Comparison of ENCODE assay signal across 15 cellular contexts in the genomic region with DNA sequence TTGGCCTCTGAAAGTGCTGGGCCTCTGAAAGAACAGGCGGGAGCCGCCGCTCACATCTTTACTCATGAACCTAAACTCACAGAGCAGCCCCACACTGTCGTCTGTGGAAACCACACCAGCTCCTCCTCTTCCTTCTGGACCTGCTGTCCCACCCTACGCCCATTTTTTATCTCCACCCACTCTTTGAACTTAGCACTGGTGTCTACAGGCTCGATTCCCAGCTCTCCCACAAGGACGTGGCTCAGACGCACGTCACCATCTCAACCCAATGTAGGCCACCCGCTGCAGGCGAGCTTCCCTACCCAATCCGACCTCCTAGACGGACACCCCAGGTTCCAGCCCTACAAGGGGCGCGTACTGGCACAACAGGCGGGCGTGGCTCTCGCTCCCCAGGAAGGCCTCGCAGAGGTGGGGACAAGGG.
A peak's percentile ranks its signal among the peaks of the same experiment; 100 is the strongest.
DNase-seq lines count a peak whose midpoint lies in the region; ATAC-seq and TF ChIP-seq lines count a peak whose summit lies in the region.
"Had no signal": no experiment of that assay in that cellular context is flagged by ENCODE, and none has a peak within 500 bp of the region (broad histone marks: within the 10 kb centered on the region; RNA-seq: fewer than 3 reads in every experiment).

No MANE protein-coding gene starts in this region.

- peak overlapping the region; percentile 89 for H3K27ac Mint-ChIP-seq in glutamatergic neuron (ENCODE audit: unreplicated experiment)
- H3K27ac Mint-ChIP-seq: activated CD8-positive, alpha-beta memory T cell treated with anti-CD3 and anti-CD28 coated beads, Interleukin-2, amount 10 ng/mL, durations not matched to agents 7 days and 5 days; activated naive CD8-positive, alpha-beta T cell; naive thymus-derived CD4-positive, alpha-beta T cell had no signal

- no peak for TF ChIP-seq CTCF in RWPE2 (IDR thresholded peaks at IDR 0.05; ENCODE audit: poor library complexity, severe bottlenecking)
- no peak for TF ChIP-seq CTCF in glutamatergic neuron (IDR thresholded peaks at IDR 0.05; ENCODE audit: partially characterized antibody, unreplicated experiment)
- no peak for TF ChIP-seq CTCF in sigmoid colon (IDR thresholded peaks at IDR 0.05)

- DNase-seq in AG20443 (ENCODE audit: low spot score) (peak; percentile 79), RWPE2 (ENCODE audit: low spot score) (no peak), glutamatergic neuron (no peak), sigmoid colon (no peak), GM19238 (ENCODE audit: insufficient read length, low spot score) (no peak), MG63 (no peak), NCI-H2196 (lab: John Stamatoyannopoulos, UW; ENCODE audit: unreplicated experiment) (no peak), COR-L47 (lab: John Stamatoyannopoulos, UW) (no peak)
- DNase-seq: activated CD8-positive, alpha-beta memory T cell treated with anti-CD3 and anti-CD28 coated beads, Interleukin-2, amount 10 ng/mL, durations not matched to agents 7 days and 5 days; DND-41; naive thymus-derived CD4-positive, alpha-beta T cell; NCI-H146; NCI-H748 treated with DMSO at 0.1 percent for 48 hours; SHP77 had no signal

- H3K9me3 Mint-ChIP-seq in glutamatergic neuron (ENCODE audit: unreplicated experiment) = peaks cover 19% of the 10 kb centered on the region
- H3K9me3 Mint-ChIP-seq: naive thymus-derived CD4-positive, alpha-beta T cell had no signal

- peaks cover 17% of the 10 kb centered on the region for H3K27me3 Mint-ChIP-seq in glutamatergic neuron (ENCODE audit: unreplicated experiment)

- TF ChIP-seq POLR2A in sigmoid colon (IDR thresholded peaks at IDR 0.05) = no peak

- H3K4me3 ChIP-seq in RWPE2 (ENCODE audit: severe bottlenecking) (no peak overlapping the region), sigmoid colon (no peak overlapping the region), MG63 (no peak overlapping the region)

- H3K36me3 Mint-ChIP-seq in glutamatergic neuron (ENCODE audit: unreplicated experiment) = peaks cover 20% of the 10 kb centered on the region
- H3K36me3 Mint-ChIP-seq: activated CD8-positive, alpha-beta memory T cell treated with anti-CD3 and anti-CD28 coated beads, Interleukin-2, amount 10 ng/mL, durations not matched to agents 7 days and 5 days; activated naive CD8-positive, alpha-beta T cell; naive thymus-derived CD4-positive, alpha-beta T cell had no signal

- 86% methylated on average over 19 of the region's 19 CpGs for WGBS in sigmoid colon, 2 donors

- peaks cover 29% of the 10 kb centered on the region for H3K4me1 Mint-ChIP-seq in glutamatergic neuron (ENCODE audit: low read depth, unreplicated experiment)
- H3K4me1 Mint-ChIP-seq: activated CD8-positive, alpha-beta memory T cell treated with anti-CD3 and anti-CD28 coated beads, Interleukin-2, amount 10 ng/mL, durations not matched to agents 7 days and 5 days; naive thymus-derived CD4-positive, alpha-beta T cell had no signal

- H3K9me3 ChIP-seq in RWPE2 (ENCODE audit: severe bottlenecking) (no peaks in the 10 kb centered on the region), sigmoid colon (no peaks in the 10 kb centered on the region), MG63 (no peaks in the 10 kb centered on the region)

- peak overlapping the region; percentile 55 for H3K4me3 Mint-ChIP-seq in glutamatergic neuron (ENCODE audit: unreplicated experiment)
- H3K4me3 Mint-ChIP-seq: activated CD8-positive, alpha-beta memory T cell treated with anti-CD3 and anti-CD28 coated beads, Interleukin-2, amount 10 ng/mL, durations not matched to agents 7 days and 5 days; activated naive CD8-positive, alpha-beta T cell; naive thymus-derived CD4-positive, alpha-beta T cell had no signal

- H3K4me1 ChIP-seq in RWPE2 (ENCODE audit: insufficient read depth, poor library complexity, severe bottlenecking) = peaks cover 36% of the 10 kb centered on the region
- peaks cover 0 to 54% (median 40%) of the 10 kb centered on the region in 4 donors for H3K4me1 ChIP-seq in sigmoid colon

- ATAC-seq in RWPE2 (ENCODE audit: low read depth) = no peak
- ATAC-seq: activated CD8-positive, alpha-beta memory T cell treated with anti-CD3 and anti-CD28 coated beads, Interleukin-2, amount 10 ng/mL, durations not matched to agents 7 days and 5 days; naive thymus-derived CD4-positive, alpha-beta T cell had no signal

- H3K27ac ChIP-seq in RWPE2 (ENCODE audit: poor library complexity, severe bottlenecking) (peak overlapping the region; percentile 94), sigmoid colon (peak overlapping the region; percentile 48 to 81 (median 76))

- intact Hi-C loops in sigmoid colon (cut with DNase I) = no loop called here

- no peaks in the 10 kb centered on the region for H3K27me3 ChIP-seq in RWPE2 (ENCODE audit: insufficient read depth, poor library complexity, severe bottlenecking)
- no peaks in the 10 kb centered on the region for H3K27me3 ChIP-seq in sigmoid colon
- no peaks in the 10 kb centered on the region for H3K27me3 ChIP-seq in MG63

- no peak for TF ChIP-seq EP300 in sigmoid colon (IDR thresholded peaks at IDR 0.05)

- H3K36me3 ChIP-seq in RWPE2 (ENCODE audit: low read depth) = peaks cover 18% of the 10 kb centered on the region
- peaks cover 0 to 5% (median 0%) of the 10 kb centered on the region in 4 donors for H3K36me3 ChIP-seq in sigmoid colon
- peaks cover 33% of the 10 kb centered on the region for H3K36me3 ChIP-seq in MG63
